Comparison of ENCODE assay signal across 29 cellular contexts in genomic region chr10:59711871-59712491, GRCh38. TPM values are rescaled to one million over a fixed set of nuclear protein-coding genes. Genes with fewer than 3 reads are reported as not detected.
"Had no signal": no experiment of that assay in that cellular context is flagged by ENCODE, and none has a peak within 500 bp of the region (broad histone marks: within the 10 kb centered on the region; RNA-seq: fewer than 3 reads in every experiment).

No MANE protein-coding gene starts in this region.

- H3K9ac ChIP-seq: neural progenitor cell had no signal

- H3K4me2 ChIP-seq: neural progenitor cell had no signal

- H3K36me3 Mint-ChIP-seq: activated naive CD8-positive, alpha-beta T cell treated with anti-CD3 and anti-CD28 coated beads for 36 hours; naive B cell; T-cell had no signal

- H3K27ac Mint-ChIP-seq: activated naive CD8-positive, alpha-beta T cell treated with anti-CD3 and anti-CD28 coated beads for 36 hours; endodermal cell; naive B cell; neural progenitor cell; stimulated activated naive B cell treated with anti-CD40 and anti-IgM and Interleukin-4, amounts not matched to agents 10 μg/mL and 1 μg/mL and 100 μg/mL, for 72 hours; T-cell; T-helper 2 cell treated with Interferon-gamma antibody and Interleukin-4, amounts not matched to agents 5 μg/mL and 100 μg/mL, for 36 hours had no signal

- H2AFZ ChIP-seq: neural progenitor cell had no signal

- H3K36me3 ChIP-seq: breast epithelium, esophagus squamous epithelium, heart left ventricle, neural progenitor cell, prostate gland, upper lobe of left lung had no signal

- H3K9me3 ChIP-seq: breast epithelium, esophagus squamous epithelium, heart left ventricle, prostate gland, upper lobe of left lung had no signal

- H3K27ac ChIP-seq: breast epithelium, esophagus squamous epithelium, neural progenitor cell, prostate gland, upper lobe of left lung had no signal

- H3K4me1 Mint-ChIP-seq: central memory CD8-positive, alpha-beta T cell; endodermal cell had no signal

- H3K9me3 Mint-ChIP-seq: activated naive CD8-positive, alpha-beta T cell treated with anti-CD3 and anti-CD28 coated beads for 36 hours; central memory CD8-positive, alpha-beta T cell; endodermal cell; naive B cell; neural progenitor cell; T-cell; T-helper 2 cell treated with Interferon-gamma antibody and Interleukin-4, amounts not matched to agents 5 μg/mL and 100 μg/mL, for 36 hours had no signal

- DNase-seq: activated CD4-positive, alpha-beta T cell treated with anti-CD3 and anti-CD28 coated beads for 4 hours; activated CD4-positive, alpha-beta T cell treated with anti-CD3 and anti-CD28 coated beads, Interleukin-2, amount 50 U/mL, for 48 hours; activated CD4-positive, CD25-positive, alpha-beta regulatory T cell; activated naive CD4-positive, alpha-beta T cell treated with Interleukin-2 at 50 U/mL for 16 hours; activated naive CD8-positive, alpha-beta T cell treated with anti-CD3 and anti-CD28 coated beads for 36 hours; activated T-cell treated with anti-CD3 and anti-CD28 coated beads, Interleukin-2, amount 50 U/mL, for 48 hours; amniotic stem cell; endodermal cell; esophagus squamous epithelium; heart left ventricle; left colon; naive B cell; stimulated activated CD4-positive, alpha-beta T cell treated with anti-CD3 and anti-CD28 coated beads, Interleukin-2, amount 100 ng/mL, for 48 hours; stimulated activated CD8-positive, alpha-beta memory T cell treated with anti-CD3 and anti-CD28 coated beads, Interleukin-4, amount 100 ng/mL, for 48 hours; stimulated activated naive B cell treated with anti-CD40 and anti-IgM and Interleukin-4, amounts not matched to agents 10 μg/mL and 1 μg/mL and 100 μg/mL, for 72 hours; T-cell; upper lobe of left lung had no signal

- H3K4me1 ChIP-seq: prostate gland had no signal

- FAIRE-seq: islet of Langerhans, TTC549 had no signal

- H3K4me3 Mint-ChIP-seq: activated naive CD8-positive, alpha-beta T cell treated with anti-CD3 and anti-CD28 coated beads for 36 hours; central memory CD8-positive, alpha-beta T cell; endodermal cell; neural progenitor cell; stimulated activated naive B cell treated with anti-CD40 and anti-IgM and Interleukin-4, amounts not matched to agents 10 μg/mL and 1 μg/mL and 100 μg/mL, for 72 hours; T-cell; T-helper 2 cell treated with Interferon-gamma antibody and Interleukin-4, amounts not matched to agents 5 μg/mL and 100 μg/mL, for 36 hours had no signal

- ATAC-seq: heart left ventricle; left colon; stimulated activated naive B cell treated with anti-CD40 and anti-IgM and Interleukin-4, amounts not matched to agents 10 μg/mL and 1 μg/mL and 100 μg/mL, for 72 hours; T-cell had no signal

- H3K27me3 ChIP-seq: breast epithelium had no signal

- H3K4me3 ChIP-seq: breast epithelium, coronary artery, esophagus squamous epithelium, heart left ventricle, neural progenitor cell, prostate gland, upper lobe of left lung had no signal

RNA-seq across cellular contexts. Expression of gene MRLN, which starts 41.3 kb away (rescaled TPM):
- total RNA-seq: activated naive CD8-positive, alpha-beta T cell treated with anti-CD3 and anti-CD28 coated beads for 36 hours; breast epithelium; endodermal cell; esophagus squamous epithelium; left colon; lower leg skin; mesenteric fat pad; mucosa of gallbladder; osteocyte; prostate gland; T-cell had no signal
- polyA plus RNA-seq: heart left ventricle had no signal
